In genomic region chr7:4641091-4641666, GRCh38 we compare ENCODE assay signal across 8 cellular contexts. TPM values are rescaled to one million over a fixed set of nuclear protein-coding genes. Genes with fewer than 3 reads are reported as not detected.
DNase-seq lines count a peak whose midpoint lies in the region; ATAC-seq and TF ChIP-seq lines count a peak whose summit lies in the region.

No MANE protein-coding gene starts in this region.

- H3K79me2 ChIP-seq in smooth muscle cell (ENCODE audit: low read depth), result no peaks in the 10 kb centered on the region

- no peak for TF ChIP-seq POLR2A in gastroesophageal sphincter (IDR thresholded peaks at IDR 0.05)

- peak overlapping the region; percentile 89 for H2AFZ ChIP-seq in smooth muscle cell (ENCODE audit: low read depth)

- no peaks in the 10 kb centered on the region for H3F3A ChIP-seq in smooth muscle cell (ENCODE audit: low read depth)

- H3K4me3 Mint-ChIP-seq in activated CD8-positive, alpha-beta memory T cell treated with anti-CD3 and anti-CD28 coated beads, Interleukin-2, amount 10 ng/mL, durations not matched to agents 7 days and 5 days, result peak overlapping the region; percentile 74

- no peaks in the 10 kb centered on the region for H3K9me3 Mint-ChIP-seq in activated CD8-positive, alpha-beta memory T cell treated with anti-CD3 and anti-CD28 coated beads, Interleukin-2, amount 10 ng/mL, durations not matched to agents 7 days and 5 days (ENCODE audit: low read depth)

- H3K9ac ChIP-seq in smooth muscle cell (ENCODE audit: low read depth), result no peak overlapping the region

- H3K4me3 ChIP-seq in SJSA1 (peak overlapping the region; percentile 66), gastroesophageal sphincter (peak overlapping the region; percentile 33 to 72), smooth muscle cell (peak overlapping the region; percentile 72)

- TF ChIP-seq EP300 in gastroesophageal sphincter (IDR thresholded peaks at IDR 0.05), result no peak

- WGBS in gastroesophageal sphincter (ENCODE audit: low coverage in 1 of 2), 2 donors, result 13 to 67% methylated on average over 3 to 7 of the region's 18 CpGs
- 53% methylated on average over 17 of the region's 18 CpGs for WGBS in smooth muscle cell (ENCODE audit: low lambda C conversion rate)

- no peak for DNase-seq in activated CD8-positive, alpha-beta memory T cell treated with anti-CD3 and anti-CD28 coated beads, Interleukin-2, amount 10 ng/mL, durations not matched to agents 7 days and 5 days
- no peak for DNase-seq in activated CD8-positive, alpha-beta memory T cell treated with anti-CD3 and anti-CD28 coated beads for 24 hours
- DNase-seq in SJSA1 (ENCODE audit: low read depth in 1 of 2, low spot score in 2 of 2) (no peak), smooth muscle cell (lab: John Stamatoyannopoulos, UW; ENCODE audit: unreplicated experiment) (no peak), AG20443 (ENCODE audit: low spot score) (no peak), HK-2 (ENCODE audit: unreplicated experiment) (no peak)
- DNase-seq in activated CD4-positive, CD25-positive, alpha-beta regulatory T cell (lab: John Stamatoyannopoulos, UW), result no peak

- peak overlapping the region; percentile 78 for H3K27ac Mint-ChIP-seq in activated CD8-positive, alpha-beta memory T cell treated with anti-CD3 and anti-CD28 coated beads, Interleukin-2, amount 10 ng/mL, durations not matched to agents 7 days and 5 days

- H3K36me3 Mint-ChIP-seq in activated CD8-positive, alpha-beta memory T cell treated with anti-CD3 and anti-CD28 coated beads, Interleukin-2, amount 10 ng/mL, durations not matched to agents 7 days and 5 days, result peaks cover 2% of the 10 kb centered on the region

- H3K27me3 Mint-ChIP-seq in activated CD8-positive, alpha-beta memory T cell treated with anti-CD3 and anti-CD28 coated beads, Interleukin-2, amount 10 ng/mL, durations not matched to agents 7 days and 5 days, result no peaks in the 10 kb centered on the region

- H3K27me3 ChIP-seq in SJSA1 (replicated peaks) (no peaks in the 10 kb centered on the region), gastroesophageal sphincter (no peaks in the 10 kb centered on the region), smooth muscle cell (ENCODE audit: low read depth) (no peaks in the 10 kb centered on the region)

- peak overlapping the region; percentile 96 for H3K4me2 ChIP-seq in smooth muscle cell

- no peak for ATAC-seq in activated CD8-positive, alpha-beta memory T cell treated with anti-CD3 and anti-CD28 coated beads, Interleukin-2, amount 10 ng/mL, durations not matched to agents 7 days and 5 days
- ATAC-seq in gastroesophageal sphincter, result no peak

- peaks cover 20% of the 10 kb centered on the region for H3K4me1 Mint-ChIP-seq in activated CD8-positive, alpha-beta memory T cell treated with anti-CD3 and anti-CD28 coated beads, Interleukin-2, amount 10 ng/mL, durations not matched to agents 7 days and 5 days

- TF ChIP-seq CTCF in gastroesophageal sphincter (IDR thresholded peaks at IDR 0.05), result peak in 2 of 4 experiments; percentile 42 to 48
- TF ChIP-seq CTCF in smooth muscle cell (IDR thresholded peaks at IDR 0.05; ENCODE audit: borderline replicate concordance, insufficient read depth, poor library complexity, severe bottlenecking), result no peak

- H3K4me1 ChIP-seq in SJSA1 (replicated peaks) (peaks cover 15% of the 10 kb centered on the region), gastroesophageal sphincter (peaks cover 0 to 14% (median 0%) of the 10 kb centered on the region in 3 donors), smooth muscle cell (ENCODE audit: low read depth) (peaks cover 9% of the 10 kb centered on the region)

- no peaks in the 10 kb centered on the region for H4K20me1 ChIP-seq in smooth muscle cell (ENCODE audit: low read depth)

- no peak overlapping the region for H3K27ac ChIP-seq in SJSA1
- peak overlapping the region in 3 of 4 donors; percentile 89 to 95 (median 94) for H3K27ac ChIP-seq in gastroesophageal sphincter
- H3K27ac ChIP-seq in smooth muscle cell (ENCODE audit: low read depth), result no peak overlapping the region

- peaks cover 10% of the 10 kb centered on the region; the same call in 1 of the 2 replicates for H3K9me3 ChIP-seq in SJSA1 (replicated peaks)
- H3K9me3 ChIP-seq in gastroesophageal sphincter, result no peaks in the 10 kb centered on the region
- no peaks in the 10 kb centered on the region for H3K9me3 ChIP-seq in smooth muscle cell (replicated peaks; ENCODE audit: low read depth)

- H3K36me3 ChIP-seq in SJSA1 (no peaks in the 10 kb centered on the region), gastroesophageal sphincter (no peaks in the 10 kb centered on the region), smooth muscle cell (ENCODE audit: low read depth) (no peaks in the 10 kb centered on the region)

- CTCF ChIA-PET in activated CD8-positive, alpha-beta memory T cell treated with anti-CD3 and anti-CD28 coated beads, Interleukin-2, amount 10 ng/mL, durations not matched to agents 7 days and 5 days (lab: Charles Lee), result interaction anchor here (0.6 to 2.7 kb wide), 17 partner anchors 10 to 1777 kb away, joined by 3 to 20 read pairs (median 4); partner anchors contain the start of genes AP5Z1 and FOXK1

RNA-seq across cellular contexts. Expression of gene FOXK1, which starts 40.9 kb away (rescaled TPM):
- total RNA-seq in activated CD8-positive, alpha-beta memory T cell treated with anti-CD3 and anti-CD28 coated beads, Interleukin-2, amount 10 ng/mL, durations not matched to agents 7 days and 5 days, result 10 to 100 TPM; 27.1 to 31.2 TPM
- total RNA-seq in SJSA1 (2014; rRNA removed; shearing (Covaris generic)), result 10.2 and 17.4 TPM in 2 replicates
- total RNA-seq in gastroesophageal sphincter, result 10 to 100 TPM; 28.5 to 45.2 (median 30.0) TPM
- total RNA-seq in smooth muscle cell, result 10.4 and 11.6 TPM in 2 replicates
- polyA plus RNA-seq in smooth muscle cell, result 6.0 and 8.5 TPM in 2 replicates

Comparison
In these comparisons a context has a peak if more than half of its experiments do, and no peak if none do; other contexts are left out.
1. H3K27ac ChIP-seq: peak in gastroesophageal sphincter (3 of 4); none in SJSA1 (single experiment) and smooth muscle cell (single experiment).
2. Peak in every context shown above with its lines, with median percentiles within 50 percentile points of each other: H3K4me3 ChIP-seq.